Comparison of ENCODE assay signal across 9 cellular contexts in genomic region chr12:131511803-131512564, GRCh38.
DNase-seq lines count a peak whose midpoint lies in the region; ATAC-seq and TF ChIP-seq lines count a peak whose summit lies in the region.
"Had no signal": no experiment of that assay in that cellular context is flagged by ENCODE, and none has a peak within 500 bp of the region (broad histone marks: within the 10 kb centered on the region; RNA-seq: fewer than 3 reads in every experiment).

No MANE protein-coding gene starts in this region.

- H3K4me3 ChIP-seq in psoas muscle = no peak overlapping the region
- H3K4me3 ChIP-seq in osteoblast (ENCODE audit: insufficient read depth, low read length) = no peak overlapping the region
- H3K4me3 ChIP-seq: thyroid gland had no signal

- no peaks in the 10 kb centered on the region for H4K20me1 ChIP-seq in osteoblast (ENCODE audit: insufficient read depth, low read length)

- H3K4me2 ChIP-seq in osteoblast (ENCODE audit: insufficient read depth, low read length) = no peak overlapping the region

- H3K4me1 ChIP-seq in psoas muscle (no peaks in the 10 kb centered on the region), osteoblast (ENCODE audit: insufficient read depth, low read length) (no peaks in the 10 kb centered on the region)
- H3K4me1 ChIP-seq: thyroid gland had no signal

- no peak overlapping the region for H2AFZ ChIP-seq in osteoblast (ENCODE audit: low read length)

- H3K27me3 ChIP-seq in psoas muscle (ENCODE audit: insufficient read depth in 3 of 3, low read length in 2 of 3) = peaks cover 0 to 7% (median 2%) of the 10 kb centered on the region in 3 donors
- H3K27me3 ChIP-seq in osteoblast (ENCODE audit: insufficient read depth, low read length) = no peaks in the 10 kb centered on the region
- H3K27me3 ChIP-seq: thyroid gland had no signal

- H3K36me3 ChIP-seq in psoas muscle (ENCODE audit: insufficient read depth in 1 of 2, low read depth in 1 of 2) (no peaks in the 10 kb centered on the region), osteoblast (ENCODE audit: insufficient read depth, low read length) (no peaks in the 10 kb centered on the region)
- H3K36me3 ChIP-seq: thyroid gland had no signal

- no peaks in the 10 kb centered on the region for H3K9me3 ChIP-seq in psoas muscle
- no peaks in the 10 kb centered on the region for H3K9me3 ChIP-seq in osteoblast (ENCODE audit: low read depth, low read length)
- H3K9me3 ChIP-seq: thyroid gland had no signal

- WGBS in psoas muscle, 3 donors = 63 to 73% (median 67%) methylated on average over 11 of the region's 11 CpGs

- peak; percentile 23 for ATAC-seq in GM19324 (IDR thresholded peaks at IDR 0.05; ENCODE audit: low FRiP score, unreplicated experiment)
- peak; percentile 14 for ATAC-seq in HG03064 (IDR thresholded peaks at IDR 0.05; ENCODE audit: low read depth, unreplicated experiment)
- ATAC-seq in psoas muscle = no peak

- H3K79me2 ChIP-seq in osteoblast (ENCODE audit: insufficient read depth, low read length) = no peaks in the 10 kb centered on the region

- H3K27ac ChIP-seq in psoas muscle (no peak overlapping the region), osteoblast (ENCODE audit: low read depth, low read length) (no peak overlapping the region)
- H3K27ac ChIP-seq: thyroid gland had no signal

- in situ Hi-C loops in GM13976 (cut with MboI; ENCODE audit: low sequenced_read_pairs, unreplicated experiment) = no loop called here

- intact Hi-C loops in psoas muscle (cut with DNase I) = no loop called here

- no peak for TF ChIP-seq CTCF in psoas muscle (IDR thresholded peaks at IDR 0.05)
- no peak for TF ChIP-seq CTCF in osteoblast (IDR thresholded peaks at IDR 0.05; ENCODE audit: extremely low read depth, low read depth, low read length)
- TF ChIP-seq CTCF in GM13976 (IDR thresholded peaks at IDR 0.05; ENCODE audit: borderline replicate concordance, control extremely low read depth, extremely low read depth, insufficient read depth, missing control alignments) = no peak

- DNase-seq in CD1c-positive myeloid dendritic cell (ENCODE audit: extremely low spot score) (peak; percentile 34), psoas muscle (no peak), osteoblast (ENCODE audit: insufficient read length, low spot score, missing footprints) (no peak), GM13976 (ENCODE audit: low spot score) (no peak), foreskin melanocyte (no peak)
- DNase-seq in activated CD8-positive, alpha-beta memory T cell treated with anti-CD3 and anti-CD28 coated beads, Interleukin-2, amount 50 U/mL, for 48 hours = peak; percentile 48
- DNase-seq: thyroid gland had no signal

Comparison
In these comparisons a context has a peak if more than half of its experiments do, and no peak if none do; other contexts are left out.
1. DNase-seq: peak in CD1c-positive myeloid dendritic cell (single experiment) and activated CD8-positive, alpha-beta memory T cell treated with anti-CD3 and anti-CD28 coated beads, Interleukin-2, amount 50 U/mL, for 48 hours (single experiment); none in psoas muscle (0 of 2), osteoblast (single experiment), GM13976 (single experiment) and foreskin melanocyte (single experiment).
2. ATAC-seq: peak in GM19324 (single experiment) and HG03064 (single experiment); none in psoas muscle (0 of 4).